14 cellular contexts compared by ENCODE assay signal in genomic region chr6:158766621-158767435, GRCh38. TPM values are rescaled to one million over a fixed set of nuclear protein-coding genes. Genes with fewer than 3 reads are reported as not detected.
DNase-seq lines count a peak whose midpoint lies in the region; ATAC-seq, FAIRE-seq and TF ChIP-seq lines count a peak whose summit lies in the region.
"Had no signal": no experiment of that assay in that cellular context is flagged by ENCODE, and none has a peak within 500 bp of the region (broad histone marks: within the 10 kb centered on the region; RNA-seq: fewer than 3 reads in every experiment).

No MANE protein-coding gene starts in this region.

- no peak overlapping the region for H3K4me2 ChIP-seq in HepG2 (ENCODE audit: low read depth, low read length)

- H3K9ac ChIP-seq in HepG2 (ENCODE audit: insufficient read depth, low read depth, low read length) (no peak overlapping the region), kidney (ENCODE audit: low read length in 2 of 2) (no peak overlapping the region)

- H4K20me1 ChIP-seq in HepG2 (ENCODE audit: insufficient read depth, low read length), result no peaks in the 10 kb centered on the region

- TF ChIP-seq RAD21 in HepG2 (CRISPR knock-in tag; IDR thresholded peaks at IDR 0.05), result no peak

- no peak overlapping the region for H2AFZ ChIP-seq in HepG2 (ENCODE audit: low read length)

- FAIRE-seq in HepG2 (lab: Jason Lieb, UNC) (no peak), kidney (lab: Jason Lieb, UNC) (no peak)

- peaks cover 26% of the 10 kb centered on the region for H3K4me1 Mint-ChIP-seq in activated CD8-positive, alpha-beta T cell treated with anti-CD3 and anti-CD28 coated beads for 36 hours (ENCODE audit: low read depth)

- POLR2A ChIA-PET in HepG2 (lab: Yijun Ruan, JAX), result interaction anchor here (0.7 kb wide), 1 partner anchor 196 kb away, joined by 3 read pairs; no protein-coding TSS in a partner anchor
- POLR2A ChIA-PET in activated CD8-positive, alpha-beta T cell treated with anti-CD3 and anti-CD28 coated beads for 36 hours (lab: Charles Lee), result interaction anchor here (1.1 to 1.2 kb wide), 2 partner anchors 11 to 15 kb away, joined by 3 to 4 read pairs; no protein-coding TSS in a partner anchor

- no peak overlapping the region for H3K4me3 Mint-ChIP-seq in activated CD8-positive, alpha-beta T cell treated with anti-CD3 and anti-CD28 coated beads for 36 hours

- peak overlapping the region; percentile 12 for H3K27ac Mint-ChIP-seq in activated CD8-positive, alpha-beta T cell treated with anti-CD3 and anti-CD28 coated beads for 36 hours

- peaks cover 44 to 64% of the 10 kb centered on the region in 2 experiments for H3K36me3 ChIP-seq in HepG2 (replicated peaks in 1 of 2; ENCODE audit: control insufficient read depth in 1 of 2, insufficient read depth in 2 of 2, low read length in 2 of 2)
- peaks cover 10 to 69% (median 26%) of the 10 kb centered on the region in 4 donors for H3K36me3 ChIP-seq in right lobe of liver
- peaks cover 54 to 64% of the 10 kb centered on the region in 2 donors for H3K36me3 ChIP-seq in kidney (ENCODE audit: control insufficient read depth in 1 of 2, insufficient read depth in 2 of 2, low read length in 2 of 2)

- H3K36me3 Mint-ChIP-seq in activated CD8-positive, alpha-beta T cell treated with anti-CD3 and anti-CD28 coated beads for 36 hours (ENCODE audit: low read depth), result peaks cover 78% of the 10 kb centered on the region

- H3K27ac ChIP-seq in HepG2 (ENCODE audit: extremely low read length, insufficient read depth, low read length) (no peak overlapping the region), right lobe of liver (no peak overlapping the region), kidney (ENCODE audit: low read depth in 2 of 2, low read length in 2 of 2) (no peak overlapping the region)
- H3K27ac ChIP-seq: foreskin keratinocyte, SK-N-MC had no signal

- H3K9me3 Mint-ChIP-seq in activated CD8-positive, alpha-beta T cell treated with anti-CD3 and anti-CD28 coated beads for 36 hours, result no peaks in the 10 kb centered on the region

- TF ChIP-seq POLR2A in HepG2 (IDR thresholded peaks at IDR 0.05; ENCODE audit: insufficient read depth in 1 of 2, low read depth in 2 of 2, low read length in 2 of 2) (no peak), right lobe of liver (IDR thresholded peaks at IDR 0.05) (no peak)

- H3K27me3 ChIP-seq in HepG2 (ENCODE audit: control insufficient read depth in 1 of 2, insufficient read depth in 2 of 2, low read length in 2 of 2), result no peaks in the 10 kb centered on the region
- no peaks in the 10 kb centered on the region for H3K27me3 ChIP-seq in right lobe of liver
- H3K27me3 ChIP-seq: foreskin keratinocyte had no signal

- H3K4me1 ChIP-seq in HepG2 (ENCODE audit: insufficient read depth, low read length), result no peaks in the 10 kb centered on the region
- no peaks in the 10 kb centered on the region for H3K4me1 ChIP-seq in right lobe of liver
- H3K4me1 ChIP-seq in kidney (ENCODE audit: control insufficient read depth in 1 of 2, insufficient read depth in 1 of 2, low read depth in 1 of 2, low read length in 2 of 2), result no peaks in the 10 kb centered on the region
- H3K4me1 ChIP-seq: foreskin keratinocyte had no signal

- in situ Hi-C loops in HepG2 (cut with HindIII; ENCODE audit: extremely low pct_ligation_motif_present, low pct_unique_long_range_greater_than_20kb), result no loop called here

- H3K9me3 ChIP-seq in HepG2 (ENCODE audit: low read length), result no peaks in the 10 kb centered on the region
- H3K9me3 ChIP-seq in right lobe of liver, result no peaks in the 10 kb centered on the region
- no peaks in the 10 kb centered on the region for H3K9me3 ChIP-seq in kidney (ENCODE audit: control insufficient read depth in 1 of 2, low read length in 2 of 2)

- H3K79me2 ChIP-seq in HepG2 (ENCODE audit: insufficient read depth, low read length), result no peaks in the 10 kb centered on the region

- H3K27me3 Mint-ChIP-seq in activated CD8-positive, alpha-beta T cell treated with anti-CD3 and anti-CD28 coated beads for 36 hours, result no peaks in the 10 kb centered on the region

- H3K4me3 ChIP-seq in HepG2 (replicated peaks in 1 of 3; ENCODE audit: insufficient read depth in 1 of 3, low read depth in 2 of 3, low read length in 3 of 3) (no peak overlapping the region), right lobe of liver (no peak overlapping the region), kidney (ENCODE audit: low read length in 2 of 2) (no peak overlapping the region)
- H3K4me3 ChIP-seq: SK-N-MC had no signal

- TF ChIP-seq CTCF in HepG2 (CRISPR knock-in tag; IDR thresholded peaks at IDR 0.05) (no peak), right lobe of liver (IDR thresholded peaks at IDR 0.05) (no peak), kidney (IDR thresholded peaks at IDR 0.05; ENCODE audit: borderline replicate concordance, extremely low read depth, insufficient read depth) (no peak)
- TF ChIP-seq CTCF in activated CD8-positive, alpha-beta T cell treated with anti-CD3 and anti-CD28 coated beads for 36 hours (IDR thresholded peaks at IDR 0.05), result no peak

- DNase-seq in HepG2 (ENCODE audit: low spot score) (no peak), right lobe of liver (no peak), kidney (peak; percentile 65), NCI-H748 (lab: John Stamatoyannopoulos, UW; ENCODE audit: unreplicated experiment) (no peak), H4 (ENCODE audit: low spot score) (no peak)
- no peak for DNase-seq in activated CD8-positive, alpha-beta T cell treated with anti-CD3 and anti-CD28 coated beads for 36 hours
- DNase-seq: activated CD4-positive, CD25-positive, alpha-beta regulatory T cell treated with anti-CD3 and anti-CD28 coated beads, Interleukin-2, amount 50 U/mL, for 72 hours; amniotic stem cell; foreskin keratinocyte; GOT3; NCI-H1436 treated with DMSO at 0.1 percent for 48 hours had no signal

- BruUV-seq in HepG2 (replicated peaks; lab: Mats Ljungman, UMichigan), result no TSS peak

- ATAC-seq in HepG2 (no peak), right lobe of liver (no peak), GM21515 (IDR thresholded peaks at IDR 0.05; ENCODE audit: unreplicated experiment) (no peak)
- no peak for ATAC-seq in activated CD8-positive, alpha-beta T cell treated with anti-CD3 and anti-CD28 coated beads for 36 hours
- no peak for ATAC-seq in activated CD4-positive, CD25-positive, alpha-beta regulatory T cell treated with anti-CD3 and anti-CD28 coated beads, Interleukin-2, amount 50 U/mL, for 24 hours
- ATAC-seq: foreskin keratinocyte had no signal

- CTCF ChIA-PET in HepG2 (lab: Yijun Ruan, JAX; ENCODE audit: low intra/inter-chr PET ratio, low total read pairs), result no interaction called here
- CTCF ChIA-PET in activated CD8-positive, alpha-beta T cell treated with anti-CD3 and anti-CD28 coated beads for 36 hours (lab: Charles Lee), result interaction anchor here (1.2 to 1.5 kb wide), 2 partner anchors 14 to 206 kb away, joined by 3 to 4 read pairs; no protein-coding TSS in a partner anchor

- intact Hi-C loops in HepG2 (cut with micrococcal nuclease; ENCODE audit: unreplicated experiment) (no loop called here), right lobe of liver (cut with DNase I) (no loop called here), kidney (cut with DNase I) (no loop called here)
- intact Hi-C loops in activated CD8-positive, alpha-beta T cell treated with anti-CD3 and anti-CD28 coated beads for 36 hours (cut with micrococcal nuclease), result no loop called here

- 98% methylated on average over 37 of the region's 37 CpGs for WGBS in HepG2 (ENCODE audit: low lambda C conversion rate)
- WGBS in right lobe of liver (ENCODE audit: insufficient coverage, low coverage, low lambda C conversion rate, missing lambda C conversion rate), result 92% methylated on average over 21 of the region's 37 CpGs

- TF ChIP-seq EP300 in HepG2 (IDR thresholded peaks at IDR 0.05; ENCODE audit: low read depth in 2 of 2, low read length in 2 of 2) (no peak), HepG2 (CRISPR knock-in tag; IDR thresholded peaks at IDR 0.05; ENCODE audit: borderline replicate concordance) (no peak)

TF ChIP-seq in HepG2, 621 proteins besides CTCF, POLR2A, EP300 and RAD21 (continues in another document):
- TF ChIP-seq ATF7 (IDR thresholded peaks at IDR 0.05) (peak; percentile 84), ATF7 (CRISPR knock-in tag; IDR thresholded peaks at IDR 0.05) (no peak), AGO2 (optimal IDR thresholded peaks at IDR 0.05; ENCODE audit: low read depth, low read length) (peak; percentile 46)

RNA-seq across cellular contexts. Expression of gene EZR, which starts 52.3 kb away (rescaled TPM):
- total RNA-seq in HepG2 (2016; rRNA removed; fragmentation: Illumina TruSeq; extraction: Trizol) (60.3 and 75.7 TPM in 2 replicates), right lobe of liver (100 to 1,000 TPM in 1 of 6 experiments, 10 to 100 TPM in 5; 26.4 to 161 (median 35.9) TPM), kidney (636 TPM)
- total RNA-seq in HepG2 (2016; cell fraction: cytosol; rRNA removed; fragmentation: Illumina TruSeq; extraction: Trizol; ENCODE audit: low read depth), result 8.6 and 10.8 TPM in 2 replicates
- 63.6 and 68.8 TPM in 2 replicates for total RNA-seq in HepG2 (2016; cell fraction: insoluble cytoplasmic fraction; rRNA removed; fragmentation: Illumina TruSeq; extraction: Trizol)
- total RNA-seq in HepG2 (2016; cell fraction: membrane; rRNA removed; fragmentation: Illumina TruSeq; extraction: Trizol), result 21.2 and 23.3 TPM in 2 replicates
- 35.3 and 38.9 TPM in 2 replicates for total RNA-seq in HepG2 (2016; cell fraction: nucleus; rRNA removed; fragmentation: Illumina TruSeq; extraction: Trizol)
- polyA plus RNA-seq in HepG2 (2011; rRNA removed) (34.7 and 36.8 TPM in 2 replicates), kidney (ENCODE audit: insufficient read depth, low read depth, low replicate concordance) (154 TPM)
- 34.1 and 34.2 TPM in 2 replicates for polyA plus RNA-seq in HepG2 (2011; cell fraction: cytosol; rRNA removed)
- polyA plus RNA-seq in HepG2 (2011; cell fraction: nucleus; rRNA removed), result 25.0 and 25.8 TPM in 2 replicates
- polyA plus RNA-seq in HepG2 (2012), result 18.5 and 28.6 TPM in 2 replicates
- polyA plus RNA-seq in HepG2 (2016; cell fraction: cytosol; fragmentation: Illumina TruSeq; extraction: Trizol; ENCODE audit: low read depth), result 5.0 and 5.1 TPM in 2 replicates
- 79.1 and 90.3 TPM in 2 replicates for polyA plus RNA-seq in HepG2 (2016; cell fraction: insoluble cytoplasmic fraction; fragmentation: Illumina TruSeq; extraction: Trizol; ENCODE audit: low read depth)
- polyA plus RNA-seq in HepG2 (2016; cell fraction: membrane; fragmentation: Illumina TruSeq; extraction: Trizol; ENCODE audit: low read depth), result 12.2 TPM in 2 replicates
- 60.9 and 63.5 TPM in 2 replicates for polyA plus RNA-seq in HepG2 (2016; cell fraction: nucleus; fragmentation: Illumina TruSeq; extraction: Trizol; ENCODE audit: insufficient read depth, low read depth)
- polyA minus RNA-seq in HepG2 (2011; rRNA and poly(A)+ RNA removed; ENCODE audit: low replicate concordance), result 45.1 and 93.9 TPM in 2 replicates
- 28.8 and 29.4 TPM in 2 replicates for polyA minus RNA-seq in HepG2 (2011; cell fraction: cytosol; rRNA and poly(A)+ RNA removed)
- polyA minus RNA-seq in HepG2 (2011; cell fraction: nucleus; rRNA and poly(A)+ RNA removed), result 17.6 and 19.8 TPM in 2 replicates
- total RNA-seq in activated CD8-positive, alpha-beta T cell treated with anti-CD3 and anti-CD28 coated beads for 36 hours, result 100 to 1,000 TPM; 199 to 206 TPM
- total RNA-seq in H4 (2014; rRNA removed; shearing (Covaris generic)), result 29.3 and 31.8 TPM in 2 replicates
